15 cellular contexts compared by ENCODE assay signal in the genomic region with DNA sequence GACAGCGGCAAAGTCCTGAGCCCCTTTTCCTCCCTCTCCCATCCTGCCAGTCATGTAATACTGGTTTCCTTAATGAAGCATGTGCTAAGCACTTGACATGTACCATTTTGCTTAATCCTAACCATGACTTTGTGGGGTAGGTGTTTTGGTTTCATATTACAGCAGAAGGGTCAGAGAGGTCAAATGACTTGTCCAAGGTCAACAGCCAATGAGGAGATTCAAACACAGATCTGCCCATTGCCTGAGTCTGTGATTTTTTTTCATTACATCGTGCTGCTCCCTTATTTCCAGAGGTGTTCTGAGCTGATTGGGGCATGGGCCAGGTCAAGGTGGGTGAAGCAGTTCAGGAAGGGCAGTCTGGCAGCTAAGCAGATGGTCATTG. TPM values are rescaled to one million over a fixed set of nuclear protein-coding genes. Genes with fewer than 3 reads are reported as not detected.
DNase-seq lines count a peak whose midpoint lies in the region; ATAC-seq, FAIRE-seq and TF ChIP-seq lines count a peak whose summit lies in the region.
"Had no signal": no experiment of that assay in that cellular context is flagged by ENCODE, and none has a peak within 500 bp of the region (broad histone marks: within the 10 kb centered on the region; RNA-seq: fewer than 3 reads in every experiment).

No MANE protein-coding gene starts in this region.

- no peak overlapping the region for H2AFZ ChIP-seq in MM.1S (ENCODE audit: low read length)

- H3K4me1 Mint-ChIP-seq in memory B cell = peaks cover 8% of the 10 kb centered on the region

- H3K27ac Mint-ChIP-seq in memory B cell = peak overlapping the region; percentile 42

- H3K36me3 Mint-ChIP-seq in memory B cell = no peaks in the 10 kb centered on the region

- H3K36me3 ChIP-seq in MM.1S (replicated peaks; ENCODE audit: insufficient read depth, low read length) (no peaks in the 10 kb centered on the region), bronchial epithelial cell (ENCODE audit: control insufficient read depth, insufficient read depth, low read length) (no peaks in the 10 kb centered on the region), uterus (no peaks in the 10 kb centered on the region)
- H3K36me3 ChIP-seq: BLaER1 had no signal

- no peak for TF ChIP-seq POLR2A in uterus (IDR thresholded peaks at IDR 0.05)

- H3K9me3 Mint-ChIP-seq in memory B cell = no peaks in the 10 kb centered on the region

- H3K9me3 ChIP-seq in MM.1S (replicated peaks; ENCODE audit: insufficient read depth, low read length) = no peaks in the 10 kb centered on the region
- H3K9me3 ChIP-seq in uterus = no peaks in the 10 kb centered on the region
- H3K9me3 ChIP-seq: BLaER1 had no signal

- H3K27me3 ChIP-seq in MM.1S (replicated peaks; ENCODE audit: insufficient read depth, low read length) = peaks cover 7% of the 10 kb centered on the region
- H3K27me3 ChIP-seq in bronchial epithelial cell (ENCODE audit: control insufficient read depth, insufficient read depth, low read length) = peaks cover 23% of the 10 kb centered on the region
- no peaks in the 10 kb centered on the region for H3K27me3 ChIP-seq in uterus
- H3K27me3 ChIP-seq: BLaER1 had no signal

- H3K27ac ChIP-seq in MM.1S (ENCODE audit: low read length) = no peak overlapping the region
- no peak overlapping the region for H3K27ac ChIP-seq in uterus

- H4K20me1 ChIP-seq in MM.1S (ENCODE audit: insufficient read depth, low read length) = no peaks in the 10 kb centered on the region
- H4K20me1 ChIP-seq: BLaER1 had no signal

- H3K4me3 Mint-ChIP-seq in memory B cell = no peak overlapping the region

- peak; percentile 98 for FAIRE-seq in bronchial epithelial cell (lab: Jason Lieb, UNC)

- H3K27me3 Mint-ChIP-seq in memory B cell = peaks cover 4% of the 10 kb centered on the region

- no peaks in the 10 kb centered on the region; the same call in 1 of the 2 replicates for H3F3A ChIP-seq in MM.1S (ENCODE audit: insufficient read depth, low read length)

- no peak overlapping the region for H3K4me2 ChIP-seq in MM.1S (ENCODE audit: low read depth, low read length)

- TF ChIP-seq CTCF in MM.1S (IDR thresholded peaks at IDR 0.05; ENCODE audit: low read length) (no peak), bronchial epithelial cell (IDR thresholded peaks at IDR 0.05; ENCODE audit: insufficient read depth, low read length, severe bottlenecking) (no peak), uterus (IDR thresholded peaks at IDR 0.05) (no peak)

- ATAC-seq in memory B cell (ENCODE audit: low read depth) (no peak), HG03354 (IDR thresholded peaks at IDR 0.05; ENCODE audit: poor library complexity, severe bottlenecking, unreplicated experiment) (no peak)
- ATAC-seq: HCT116 had no signal

- DNase-seq in MM.1S = peak; percentile 24
- no peak for DNase-seq in bronchial epithelial cell (ENCODE audit: low read depth)
- DNase-seq in memory B cell (ENCODE audit: low spot score in 2 of 2) = no peak
- DNase-seq in uterus = no peak
- DNase-seq in anterior cingulate cortex (lab: John Stamatoyannopoulos, UW) = no peak
- DNase-seq in pons (ENCODE audit: low spot score) = no peak
- DNase-seq: DMS153, NCI-H1092, NCI-H1694 treated with DMSO at 0.1 percent for 48 hours, NCI-H345, NCI-H526 treated with DMSO at 0.1 percent for 48 hours had no signal

- no peaks in the 10 kb centered on the region for H3K9me2 ChIP-seq in MM.1S (replicated peaks; ENCODE audit: insufficient read depth, low read length)

- peaks cover 9% of the 10 kb centered on the region for H3K4me1 ChIP-seq in MM.1S (ENCODE audit: low read length)
- H3K4me1 ChIP-seq in uterus = no peaks in the 10 kb centered on the region

- H3K9ac ChIP-seq in MM.1S (ENCODE audit: low read length) = no peak overlapping the region

- no peak overlapping the region for H3K4me3 ChIP-seq in MM.1S (ENCODE audit: low read length)
- no peak overlapping the region for H3K4me3 ChIP-seq in bronchial epithelial cell (ENCODE audit: low read depth, low read length)
- H3K4me3 ChIP-seq in uterus = no peak overlapping the region
- H3K4me3 ChIP-seq: BLaER1 had no signal

- intact Hi-C loops in uterus (cut with DNase I; ENCODE audit: low total_unique reads) = no loop called here

- H3K79me2 ChIP-seq in MM.1S (ENCODE audit: low read length) = no peaks in the 10 kb centered on the region

RNA-seq across cellular contexts. Expression of gene PHF12, which starts 17.6 kb away (rescaled TPM):
- 5.4 and 7.1 TPM in 2 replicates for total RNA-seq in bronchial epithelial cell
- 10 to 100 TPM; 22.1 to 78.4 (median 55.2) TPM for total RNA-seq in uterus

RNA-seq across cellular contexts. Expression of gene SEZ6, which starts 36.9 kb away (rescaled TPM):
- not detected in 2 replicates for total RNA-seq in bronchial epithelial cell
- under 1 TPM in 1 of 4 donors, not detected in 3; 0.07 TPM for total RNA-seq in uterus
- total RNA-seq: HT-29 had no signal
